Comparison of ENCODE assay signal across 22 cellular contexts in the genomic region with DNA sequence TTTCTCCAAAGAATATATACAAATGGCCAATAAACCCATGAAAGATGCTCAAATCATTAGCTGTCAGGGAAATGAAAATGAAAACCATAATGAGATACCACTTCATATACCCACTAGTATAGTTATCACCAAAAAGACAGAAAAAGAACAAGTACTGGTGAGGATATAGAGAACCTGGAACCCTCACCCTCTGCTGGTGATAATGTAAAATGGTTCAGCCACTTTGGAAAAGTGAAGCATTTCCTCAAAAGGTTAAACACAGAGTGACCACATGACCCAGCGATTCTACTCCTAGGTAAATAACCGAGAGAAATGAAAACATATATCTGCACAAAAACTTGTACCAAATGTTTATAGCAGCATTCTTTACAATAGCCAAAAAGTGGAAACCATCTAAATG.
"Had no signal": no experiment of that assay in that cellular context is flagged by ENCODE, and none has a peak within 500 bp of the region (broad histone marks: within the 10 kb centered on the region; RNA-seq: fewer than 3 reads in every experiment).

No MANE protein-coding gene starts in this region.

- H3K27ac ChIP-seq: adrenal gland, cardiac muscle cell, epithelial cell of prostate, gastroesophageal sphincter, heart right ventricle, left ventricle myocardium inferior, thyroid gland had no signal

- H3K4me3 Mint-ChIP-seq: activated naive CD4-positive, alpha-beta T cell treated with anti-CD3 and anti-CD28 coated beads, Interleukin-2, amount 50 U/mL, for 24 hours; nephron progenitor cell had no signal

- H3K9me3 ChIP-seq: adrenal gland, gastroesophageal sphincter, heart right ventricle, left ventricle myocardium inferior, thyroid gland had no signal

- H3K4me1 Mint-ChIP-seq: activated naive CD4-positive, alpha-beta T cell treated with anti-CD3 and anti-CD28 coated beads, Interleukin-2, amount 50 U/mL, for 24 hours had no signal

- H3K36me3 ChIP-seq: adrenal gland, cardiac muscle cell, gastroesophageal sphincter, heart right ventricle, left ventricle myocardium inferior, thyroid gland had no signal

- ATAC-seq: activated CD4-positive, CD25-positive, alpha-beta regulatory T cell treated with anti-CD3 and anti-CD28 coated beads, Interleukin-2, amount 50 U/mL, for 24 hours; gastroesophageal sphincter; heart right ventricle had no signal

- H3K4me3 ChIP-seq: adrenal gland, cardiac muscle cell, gastroesophageal sphincter, heart right ventricle, left ventricle myocardium inferior, thyroid gland had no signal

- DNase-seq: activated CD4-positive, alpha-beta T cell treated with anti-CD3 and anti-CD28 coated beads, Interleukin-2, amount 50 U/mL, for 1 hour; activated CD8-positive, alpha-beta memory T cell treated with anti-CD3 and anti-CD28 coated beads, Interleukin-2, amount 50 U/mL, for 48 hours; activated gamma-delta T cell; adrenal gland; heart right ventricle; kidney glomerular epithelial cell; left ventricle myocardium inferior; mammary epithelial cell; midbrain; nephron progenitor cell; occipital lobe; retina; stimulated activated CD4-positive, alpha-beta T cell treated with anti-CD3 and anti-CD28 coated beads, Interleukin-1b, Interleukin-23, amount 100 ng/mL, for 48 hours; stimulated activated CD8-positive, alpha-beta memory T cell treated with anti-CD3 and anti-CD28 coated beads, Interleukin-4, amount 100 ng/mL, for 48 hours; stimulated activated naive CD4-positive, alpha-beta T cell treated with Interleukin-2 at 50 U/mL for 16 hours; T1000; thyroid gland had no signal

- H3K27ac Mint-ChIP-seq: activated naive CD4-positive, alpha-beta T cell treated with anti-CD3 and anti-CD28 coated beads, Interleukin-2, amount 50 U/mL, for 24 hours; nephron progenitor cell had no signal

- H3K27me3 ChIP-seq: adrenal gland, cardiac muscle cell, gastroesophageal sphincter, thyroid gland had no signal
